ENCODE assay signal across 1 cellular context in genomic region chr6:141824258-141824795, GRCh38.
TF ChIP-seq lines count a peak whose summit lies in the region.

No MANE protein-coding gene starts in this region.

TF ChIP-seq in HepG2, 621 proteins besides CTCF, POLR2A, EP300 and RAD21 (continued from another document):
- no peak for TF ChIP-seq ZBTB4 (CRISPR knock-in tag; IDR thresholded peaks at IDR 0.05; ENCODE audit: borderline replicate concordance)
